ENCODE assay signal across 1 cellular context in genomic region chr1:21267191-21268077, GRCh38.
TF ChIP-seq lines count a peak whose summit lies in the region.

No MANE protein-coding gene starts in this region.

TF ChIP-seq in IMR-90, 13 proteins besides CTCF, POLR2A, EP300 and RAD21 (continued from another document):
- TF ChIP-seq USF2 (IDR thresholded peaks at IDR 0.05; ENCODE audit: low read depth, low read length) (no peak), CHD1 (IDR thresholded peaks at IDR 0.05; ENCODE audit: low read depth, low read length) (no peak), MAZ (IDR thresholded peaks at IDR 0.05; ENCODE audit: borderline replicate concordance, low read depth, low read length) (no peak), MAFK (IDR thresholded peaks at IDR 0.05; ENCODE audit: low read depth, low read length) (no peak)
